8 cellular contexts compared by ENCODE assay signal in genomic region chr15:85858586-85859375, GRCh38.
DNase-seq lines count a peak whose midpoint lies in the region; ATAC-seq, FAIRE-seq and TF ChIP-seq lines count a peak whose summit lies in the region.

No MANE protein-coding gene starts in this region.

- H3K4me3 ChIP-seq in cardiac fibroblast (replicated peaks in 1 of 2; ENCODE audit: low read depth in 2 of 2, low read length in 2 of 2) (no peak overlapping the region), kidney (ENCODE audit: low read length in 2 of 2) (no peak overlapping the region)

- H3K4me1 ChIP-seq in kidney (ENCODE audit: control insufficient read depth in 1 of 2, insufficient read depth in 1 of 2, low read depth in 1 of 2, low read length in 2 of 2), result no peaks in the 10 kb centered on the region

- in situ Hi-C loops in ACHN (cut with HindIII; ENCODE audit: low pct_ligation_motif_present, low pct_unique_long_range_greater_than_20kb, low sequenced_read_pairs), result no loop called here

- peak; percentile 87 for ATAC-seq in GM18519 (IDR thresholded peaks at IDR 0.05; ENCODE audit: low FRiP score, unreplicated experiment)
- ATAC-seq in HG03039 (IDR thresholded peaks at IDR 0.05; ENCODE audit: unreplicated experiment), result peak; percentile 87

- intact Hi-C loops in kidney (cut with DNase I), result no loop called here

- FAIRE-seq in kidney (lab: Jason Lieb, UNC), result no peak

- peak; percentile 56 for DNase-seq in ACHN
- DNase-seq in NCI-H2107 (lab: John Stamatoyannopoulos, UW), result peak; percentile 7
- DNase-seq in activated CD4-positive, CD25-positive, alpha-beta regulatory T cell (lab: John Stamatoyannopoulos, UW), result peak; percentile 49 to 66 (median 54)
- DNase-seq in cardiac fibroblast (ENCODE audit: low read depth in 2 of 2), result peak; percentile 71 to 72
- peak; percentile 82 for DNase-seq in kidney
- DNase-seq in stimulated activated CD4-positive, alpha-beta T cell treated with anti-CD3 and anti-CD28 coated beads, Interleukin-2, amount 100 ng/mL, for 24 hours, result peak; percentile 85

- H3K9ac ChIP-seq in kidney (ENCODE audit: low read length in 2 of 2), result no peak overlapping the region

- no peak overlapping the region for H3K27ac ChIP-seq in kidney (ENCODE audit: low read depth in 2 of 2, low read length in 2 of 2)

- H3K36me3 ChIP-seq in kidney (ENCODE audit: control insufficient read depth in 1 of 2, insufficient read depth in 2 of 2, low read length in 2 of 2), result no peaks in the 10 kb centered on the region

- TF ChIP-seq CTCF in cardiac fibroblast (IDR thresholded peaks at IDR 0.05; ENCODE audit: low read depth, low read length) (peak; percentile 83), kidney (IDR thresholded peaks at IDR 0.05; ENCODE audit: borderline replicate concordance, extremely low read depth, insufficient read depth) (peak; percentile 50)

- H3K9me3 ChIP-seq in kidney (ENCODE audit: control insufficient read depth in 1 of 2, low read length in 2 of 2), result no peaks in the 10 kb centered on the region

Comparison
In these comparisons a context has a peak if more than half of its experiments do, and no peak if none do; other contexts are left out.
1. DNase-seq: peak in every context shown above with its lines; median percentile 85 in stimulated activated CD4-positive, alpha-beta T cell treated with anti-CD3 and anti-CD28 coated beads, Interleukin-2, amount 100 ng/mL, for 24 hours; 82 in kidney; 72 in cardiac fibroblast; 56 in ACHN; 54 in activated CD4-positive, CD25-positive, alpha-beta regulatory T cell; 7 in NCI-H2107.